Comparison of ENCODE assay signal across 1 cellular context in the genomic region with DNA sequence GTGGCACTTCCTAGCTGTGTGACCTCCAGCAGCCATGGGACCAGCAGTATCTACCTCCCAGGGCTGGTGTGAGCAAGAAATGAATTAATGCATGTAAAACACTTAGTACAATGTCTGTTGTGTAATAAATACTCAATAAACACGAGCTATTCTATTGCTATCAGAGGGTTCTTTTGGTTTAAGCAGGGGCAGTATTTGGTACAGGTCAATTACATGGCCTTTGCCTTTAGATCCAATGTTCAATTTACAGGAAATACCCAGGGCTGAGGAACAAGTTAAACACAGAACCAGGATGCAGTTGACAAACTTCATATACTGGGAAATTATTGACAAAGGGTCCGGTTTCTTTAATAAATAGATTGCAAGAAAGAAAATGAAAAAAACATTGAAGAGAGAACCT.
TF ChIP-seq lines count a peak whose summit lies in the region.

No MANE protein-coding gene starts in this region.

TF ChIP-seq in IMR-90, 13 proteins besides CTCF, POLR2A, EP300 and RAD21:
- TF ChIP-seq MAFK (IDR thresholded peaks at IDR 0.05; ENCODE audit: low read depth, low read length) (no peak), SMC3 (IDR thresholded peaks at IDR 0.05; ENCODE audit: low read depth, low read length) (no peak), CEBPB (IDR thresholded peaks at IDR 0.05; ENCODE audit: low read depth, low read length) (no peak), MXI1 (IDR thresholded peaks at IDR 0.05; ENCODE audit: borderline replicate concordance, low read depth, low read length) (no peak)
- TF ChIP-seq, protein P1, sequence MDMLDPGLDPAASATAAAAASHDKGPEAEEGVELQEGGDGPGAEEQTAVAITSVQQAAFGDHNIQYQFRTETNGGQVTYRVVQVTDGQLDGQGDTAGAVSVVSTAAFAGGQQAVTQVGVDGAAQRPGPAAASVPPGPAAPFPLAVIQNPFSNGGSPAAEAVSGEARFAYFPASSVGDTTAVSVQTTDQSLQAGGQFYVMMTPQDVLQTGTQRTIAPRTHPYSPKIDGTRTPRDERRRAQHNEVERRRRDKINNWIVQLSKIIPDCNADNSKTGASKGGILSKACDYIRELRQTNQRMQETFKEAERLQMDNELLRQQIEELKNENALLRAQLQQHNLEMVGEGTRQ (IDR thresholded peaks at IDR 0.05; ENCODE audit: low read depth, low read length), result no peak
